ENCODE assay signal across 8 cellular contexts in the genomic region with DNA sequence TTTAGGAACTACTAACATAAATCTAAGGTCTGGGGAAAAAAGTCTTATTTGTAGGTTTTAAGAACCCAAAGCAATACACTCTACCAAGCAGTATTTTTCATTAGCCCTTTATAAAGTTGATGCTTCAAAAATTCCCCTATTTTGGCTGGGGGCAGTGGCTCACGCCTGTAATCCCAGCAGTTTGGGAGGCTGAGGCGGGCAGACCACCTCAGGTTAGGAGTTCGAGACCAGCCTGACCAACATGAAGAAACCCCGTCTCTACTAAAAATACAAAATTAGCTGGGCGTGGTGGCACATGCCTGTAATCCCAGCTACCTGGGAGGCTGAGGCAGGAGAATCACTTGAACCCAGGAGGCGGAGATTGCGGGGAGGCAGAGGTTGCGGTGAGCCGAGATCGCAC.
DNase-seq lines count a peak whose midpoint lies in the region; ATAC-seq, FAIRE-seq and TF ChIP-seq lines count a peak whose summit lies in the region.
"Not testable (repeated sequence)": the region's sequence is repeated elsewhere in the genome, so short reads cannot be mapped to it uniquely, and the experiment has no call there.

No MANE protein-coding gene starts in this region.

- intact Hi-C loops in HCT116 (cut with micrococcal nuclease); endothelial cell of umbilical vein (cut with micrococcal nuclease): not testable (repeated sequence)

- H3K4me1 ChIP-seq in A549 (peaks cover 97% of the 10 kb centered on the region), HCT116 (ENCODE audit: control insufficient read depth in 1 of 2, insufficient read depth in 2 of 2, low read length in 2 of 2) (peaks cover 94 to 99% of the 10 kb centered on the region in 2 experiments), astrocyte (ENCODE audit: insufficient read depth, low read length) (peaks cover 59% of the 10 kb centered on the region), endothelial cell of umbilical vein (ENCODE audit: control insufficient read depth, extremely low read depth, insufficient read depth, low read length) (peaks cover 44% of the 10 kb centered on the region), smooth muscle cell (ENCODE audit: low read depth) (peaks cover 24% of the 10 kb centered on the region)

- H3K27me3 Mint-ChIP-seq in astrocyte (ENCODE audit: low read depth, unreplicated experiment); nephron (ENCODE audit: low read depth): not testable (repeated sequence)

- H3K9ac ChIP-seq in HCT116 (ENCODE audit: low read length) = peak overlapping the region; percentile 40
- H3K9ac ChIP-seq in astrocyte (ENCODE audit: low read length); endothelial cell of umbilical vein (replicated peaks; ENCODE audit: extremely low read depth, insufficient read depth, low read length); smooth muscle cell (ENCODE audit: low read depth): not testable (repeated sequence)

- POLR2A ChIA-PET in A549 (lab: Yijun Ruan, JAX); RWPE1 (lab: Yijun Ruan, JAX; ENCODE audit: low non-redundant PET); endothelial cell of umbilical vein (lab: Charles Lee): not testable (repeated sequence)
- POLR2A ChIA-PET in HCT116 (lab: Charles Lee) = interaction anchor here (0.8 to 2.0 kb wide), 3 partner anchors 13 to 15 kb away, joined by 3 to 8 read pairs (median 5); no protein-coding TSS in a partner anchor

- not testable (repeated sequence) for H3K9me1 ChIP-seq in endothelial cell of umbilical vein (replicated peaks; ENCODE audit: control insufficient read depth, extremely low read depth, insufficient read depth, low read length)

- H3K4me3 Mint-ChIP-seq in astrocyte (ENCODE audit: unreplicated experiment); nephron: not testable (repeated sequence)

- DNase-seq in A549 (ENCODE audit: low read depth in 1 of 2, low spot score in 1 of 2); HCT116 (ENCODE audit: low read depth, low spot score); RWPE1 (ENCODE audit: low spot score); astrocyte (ENCODE audit: low read depth); endothelial cell of umbilical vein (ENCODE audit: low read depth, low spot score); left lobe of liver (ENCODE audit: low spot score); smooth muscle cell (lab: John Stamatoyannopoulos, UW; ENCODE audit: unreplicated experiment): not testable (repeated sequence)

- H3K36me3 ChIP-seq in HCT116 (ENCODE audit: control insufficient read depth in 1 of 2, insufficient read depth in 2 of 2, low read length in 2 of 2); astrocyte (ENCODE audit: insufficient read depth, low read length); endothelial cell of umbilical vein (ENCODE audit: control insufficient read depth in 2 of 2, extremely low read depth in 1 of 2, insufficient read depth in 2 of 2, low read length in 2 of 2); smooth muscle cell (ENCODE audit: low read depth): not testable (repeated sequence)

- not testable (repeated sequence) for ATAC-seq in A549, HCT116
- peak; percentile 33 for ATAC-seq in left lobe of liver

- H3F3A ChIP-seq in smooth muscle cell (ENCODE audit: low read depth) = not testable (repeated sequence)

- H3K4me3 ChIP-seq in A549; HCT116 (replicated peaks in 1 of 2; ENCODE audit: low read depth in 1 of 2, low read length in 2 of 2); astrocyte (ENCODE audit: insufficient read depth, low read depth, low read length); endothelial cell of umbilical vein (replicated peaks in 1 of 3; ENCODE audit: insufficient read depth in 1 of 3, low read depth in 1 of 3, low read length in 3 of 3); smooth muscle cell: not testable (repeated sequence)

- not testable (repeated sequence) for FAIRE-seq in A549 (lab: Jason Lieb, UNC); astrocyte (lab: Jason Lieb, UNC); endothelial cell of umbilical vein (lab: Jason Lieb, UNC)

- not testable (repeated sequence) for BruUV-seq in HCT116 (replicated peaks; lab: Mats Ljungman, UMichigan); endothelial cell of umbilical vein (replicated peaks; lab: Mats Ljungman, UMichigan)

- TF ChIP-seq EP300 in A549 (IDR thresholded peaks at IDR 0.05) = not testable (repeated sequence)

- H3K27ac ChIP-seq in A549 = peak overlapping the region; percentile 72 to 86
- H3K27ac ChIP-seq in HCT116 (ENCODE audit: low read depth, low read length) = peak overlapping the region; percentile 82
- peak overlapping the region; percentile 74 for H3K27ac ChIP-seq in RWPE1
- H3K27ac ChIP-seq in astrocyte (ENCODE audit: low read depth, low read length) = peak overlapping the region; percentile 94
- peak overlapping the region; percentile 77 for H3K27ac ChIP-seq in endothelial cell of umbilical vein (ENCODE audit: insufficient read depth, low read depth, low read length)
- H3K27ac ChIP-seq in smooth muscle cell (ENCODE audit: low read depth) = peak overlapping the region; percentile 94

- 83% methylated on average over 10 of the region's 10 CpGs for WGBS in A549 (ENCODE audit: missing lambda C conversion rate)
- 95% methylated on average over 10 of the region's 10 CpGs for WGBS in smooth muscle cell (ENCODE audit: low lambda C conversion rate)

- RAD21 ChIA-PET in HCT116 (lab: Charles Lee; ENCODE audit: low non-redundant PET in 1 of 2, low total read pairs in 2 of 2, uncharacterized antibody in 2 of 2, unreplicated experiment in 2 of 2) = not testable (repeated sequence)

- peaks cover 61% of the 10 kb centered on the region for H3K4me1 Mint-ChIP-seq in astrocyte (ENCODE audit: low read depth, unreplicated experiment)
- not testable (repeated sequence) for H3K4me1 Mint-ChIP-seq in nephron

- not testable (repeated sequence) for TF ChIP-seq RAD21 in A549 (conservative IDR thresholded peaks at IDR 0.05 in 1 of 2, IDR thresholded peaks at IDR 0.05 in 1 of 2); HCT116 (IDR thresholded peaks at IDR 0.05; ENCODE audit: low read depth)

- CTCF ChIA-PET in A549 (lab: Yijun Ruan, JAX) (interaction anchor here (0.7 to 1.7 kb wide), 5 partner anchors 12 to 80 kb away, joined by 3 to 6 read pairs (median 4); no protein-coding TSS in a partner anchor), HCT116 (lab: Charles Lee) (interaction anchor here (1.1 to 1.2 kb wide), 2 partner anchors 14 to 17 kb away, joined by 3 to 5 read pairs; no protein-coding TSS in a partner anchor), endothelial cell of umbilical vein (lab: Charles Lee) (interaction anchor here (0.9 to 1.6 kb wide), 6 partner anchors 13 to 461 kb away, joined by 3 to 7 read pairs (median 4); no protein-coding TSS in a partner anchor)
- CTCF ChIA-PET in RWPE1 (lab: Yijun Ruan, JAX) = not testable (repeated sequence)

- not testable (repeated sequence) for H3K9me3 ChIP-seq in A549; HCT116 (ENCODE audit: control insufficient read depth in 1 of 2, insufficient read depth in 1 of 2, low read depth in 1 of 2, low read length in 2 of 2); astrocyte (ENCODE audit: insufficient read depth, low read depth, low read length); endothelial cell of umbilical vein (replicated peaks; ENCODE audit: control insufficient read depth, insufficient read depth, low read length); smooth muscle cell (replicated peaks; ENCODE audit: low read depth)

- H2AFZ ChIP-seq in HCT116 (ENCODE audit: low read depth, low read length, poor library complexity, severe bottlenecking); astrocyte (ENCODE audit: low read depth, low read length); endothelial cell of umbilical vein (ENCODE audit: low read depth, low read length); smooth muscle cell (ENCODE audit: low read depth): not testable (repeated sequence)

- peak overlapping the region; percentile 64 for H3K4me2 ChIP-seq in A549
- H3K4me2 ChIP-seq in HCT116 (ENCODE audit: low read length) = peak overlapping the region; percentile 60
- H3K4me2 ChIP-seq in astrocyte (ENCODE audit: low read length) = peak overlapping the region; percentile 41
- not testable (repeated sequence) for H3K4me2 ChIP-seq in endothelial cell of umbilical vein (ENCODE audit: insufficient read depth, low read length); smooth muscle cell

- not testable (repeated sequence) for H3K9me2 ChIP-seq in HCT116 (ENCODE audit: insufficient read depth)

- dilution Hi-C loops in endothelial cell of umbilical vein (cut with MboI; ENCODE audit: extremely low pct_ligation_motif_present, low sequenced_read_pairs) = not testable (repeated sequence)

- not testable (repeated sequence) for TF ChIP-seq CTCF in A549 (IDR thresholded peaks at IDR 0.05); HCT116 (IDR thresholded peaks at IDR 0.05 in 2 of 3, conservative IDR thresholded peaks at IDR 0.05 in 1 of 3; ENCODE audit: borderline replicate concordance in 1 of 3, insufficient read depth in 1 of 3, low read depth in 2 of 3, low read length in 2 of 3); RWPE1 (conservative IDR thresholded peaks at IDR 0.05; ENCODE audit: low read depth); astrocyte (IDR thresholded peaks at IDR 0.05; ENCODE audit: insufficient read depth, low read depth, low read length); endothelial cell of umbilical vein (IDR thresholded peaks at IDR 0.05; ENCODE audit: extremely low read depth in 1 of 2, insufficient read depth in 1 of 2, low read depth in 1 of 2, low read length in 2 of 2); nephron (IDR thresholded peaks at IDR 0.05; ENCODE audit: unreplicated experiment in 3 of 3); smooth muscle cell (IDR thresholded peaks at IDR 0.05; ENCODE audit: borderline replicate concordance, insufficient read depth, poor library complexity, severe bottlenecking)

- H3K27ac Mint-ChIP-seq in astrocyte (ENCODE audit: unreplicated experiment) (peak overlapping the region; percentile 41), nephron (peak overlapping the region in 2 of 3 experiments; percentile 25 to 64)

- not testable (repeated sequence) for H3K27me3 ChIP-seq in HCT116 (ENCODE audit: insufficient read depth, low read length); astrocyte (ENCODE audit: insufficient read depth, low read length); endothelial cell of umbilical vein (ENCODE audit: control insufficient read depth in 2 of 2, insufficient read depth in 2 of 2, low read length in 2 of 2); smooth muscle cell (ENCODE audit: low read depth)

- not testable (repeated sequence) for H3K9me3 Mint-ChIP-seq in astrocyte (ENCODE audit: unreplicated experiment); nephron

- H3K36me3 Mint-ChIP-seq in astrocyte (ENCODE audit: low read depth, unreplicated experiment); nephron (ENCODE audit: low read depth): not testable (repeated sequence)

- not testable (repeated sequence) for H4K20me1 ChIP-seq in HCT116 (ENCODE audit: insufficient read depth); astrocyte (ENCODE audit: insufficient read depth, low read length); endothelial cell of umbilical vein (replicated peaks; ENCODE audit: control insufficient read depth, extremely low read depth, insufficient read depth, low read length); smooth muscle cell (ENCODE audit: low read depth)

- peaks cover 81% of the 10 kb centered on the region for H3K79me2 ChIP-seq in HCT116 (ENCODE audit: insufficient read depth, low read length)
- H3K79me2 ChIP-seq in astrocyte (ENCODE audit: insufficient read depth, low read length) = peaks cover 69% of the 10 kb centered on the region
- H3K79me2 ChIP-seq in endothelial cell of umbilical vein (ENCODE audit: control insufficient read depth, insufficient read depth, low read length) = peaks cover 33% of the 10 kb centered on the region
- not testable (repeated sequence) for H3K79me2 ChIP-seq in smooth muscle cell (ENCODE audit: low read depth)

- TF ChIP-seq POLR2A in A549 (IDR thresholded peaks at IDR 0.05; ENCODE audit: low read length); HCT116 (IDR thresholded peaks at IDR 0.05; ENCODE audit: borderline replicate concordance, extremely low read depth, insufficient read depth, insufficient read length); endothelial cell of umbilical vein (IDR thresholded peaks at IDR 0.05; ENCODE audit: low read depth, low read length): not testable (repeated sequence)
